1 cellular context compared by ENCODE assay signal in the genomic region with DNA sequence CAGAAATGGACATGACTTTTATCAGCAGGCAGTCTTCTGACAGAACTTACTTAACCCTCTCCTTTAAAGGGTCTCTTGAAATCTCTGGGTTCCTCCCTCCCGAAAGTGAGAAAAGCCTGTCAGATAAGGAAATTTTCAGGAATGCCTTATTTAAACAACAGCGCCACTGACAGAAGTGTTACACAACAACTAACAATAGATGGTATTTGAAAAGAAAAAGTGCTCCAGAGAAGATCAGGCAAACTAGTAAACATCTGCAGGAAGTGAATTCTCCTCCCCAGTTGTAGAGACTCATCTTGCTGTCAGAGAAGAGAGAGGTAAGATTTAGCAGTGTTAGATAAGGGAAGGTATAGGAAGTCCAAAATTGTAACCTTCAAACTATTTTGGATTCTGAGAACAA.
TF ChIP-seq lines count a peak whose summit lies in the region.

No MANE protein-coding gene starts in this region.

TF ChIP-seq in HepG2, 621 proteins besides CTCF, POLR2A, EP300 and RAD21 (continued from another document):
- TF ChIP-seq ARID5B (CRISPR knock-in tag; IDR thresholded peaks at IDR 0.05) (peak; percentile 32; the same call in 1 of the 2 replicates), HNRNPL (IDR thresholded peaks at IDR 0.05; ENCODE audit: low read depth, low read length) (no peak), MED13 (CRISPR knock-in tag; IDR thresholded peaks at IDR 0.05) (no peak), MYC (CRISPR knock-in tag; IDR thresholded peaks at IDR 0.05; ENCODE audit: borderline replicate concordance) (no peak), SSRP1 (CRISPR knock-in tag; IDR thresholded peaks at IDR 0.05) (no peak), ZBTB26 (CRISPR knock-in tag; IDR thresholded peaks at IDR 0.05; ENCODE audit: borderline replicate concordance) (no peak), ZNF772 (CRISPR knock-in tag; IDR thresholded peaks at IDR 0.05) (no peak), ZNF17 (CRISPR knock-in tag; IDR thresholded peaks at IDR 0.05) (no peak), ZNF234 (CRISPR knock-in tag; conservative IDR thresholded peaks at IDR 0.05) (no peak), SOX5 (CRISPR knock-in tag; IDR thresholded peaks at IDR 0.05; ENCODE audit: borderline replicate concordance) (peak; percentile 86), CREM (IDR thresholded peaks at IDR 0.05) (no peak), CREM (CRISPR knock-in tag; IDR thresholded peaks at IDR 0.05) (no peak), DMAP1 (CRISPR knock-in tag; IDR thresholded peaks at IDR 0.05) (no peak), ATRX (CRISPR knock-in tag; IDR thresholded peaks at IDR 0.05; ENCODE audit: borderline replicate concordance) (no peak), ESRRA (CRISPR knock-in tag; IDR thresholded peaks at IDR 0.05; ENCODE audit: low read depth) (no peak), TCF7L2 (IDR thresholded peaks at IDR 0.05; ENCODE audit: low read depth, low read length) (no peak), FOXA3 (CRISPR knock-in tag; IDR thresholded peaks at IDR 0.05) (0 out of 2 replicates have a peak, but pooled peaks have one; percentile 29), ZNF749 (CRISPR knock-in tag; IDR thresholded peaks at IDR 0.05; ENCODE audit: borderline replicate concordance) (no peak), ZNF160 (CRISPR knock-in tag; IDR thresholded peaks at IDR 0.05) (no peak), CEBPG (CRISPR knock-in tag; IDR thresholded peaks at IDR 0.05) (0 out of 2 replicates have a peak, but pooled peaks have one; percentile 24), ZNF276 (CRISPR knock-in tag; IDR thresholded peaks at IDR 0.05; ENCODE audit: low read depth) (no peak), HMG20A (CRISPR knock-in tag; IDR thresholded peaks at IDR 0.05; ENCODE audit: borderline replicate concordance) (peak; percentile 38; the same call in 1 of the 2 replicates), MTF2 (CRISPR knock-in tag; IDR thresholded peaks at IDR 0.05; ENCODE audit: borderline replicate concordance) (no peak), ZKSCAN5 (CRISPR knock-in tag; IDR thresholded peaks at IDR 0.05) (no peak), GATAD2A (CRISPR knock-in tag; IDR thresholded peaks at IDR 0.05) (peak; percentile 53; the same call in 1 of the 2 replicates), NFE2L2 (IDR thresholded peaks at IDR 0.05; ENCODE audit: low read length) (no peak), SOX13 (IDR thresholded peaks at IDR 0.05) (no peak), SOX13 (CRISPR knock-in tag; conservative IDR thresholded peaks at IDR 0.05 in 1 of 2, IDR thresholded peaks at IDR 0.05 in 1 of 2) (peak in 1 of 2 experiments; percentile 80; a peak in 2 of 4 replicates), ZNF597 (CRISPR knock-in tag; IDR thresholded peaks at IDR 0.05) (no peak)
- TF ChIP-seq, protein P1, sequence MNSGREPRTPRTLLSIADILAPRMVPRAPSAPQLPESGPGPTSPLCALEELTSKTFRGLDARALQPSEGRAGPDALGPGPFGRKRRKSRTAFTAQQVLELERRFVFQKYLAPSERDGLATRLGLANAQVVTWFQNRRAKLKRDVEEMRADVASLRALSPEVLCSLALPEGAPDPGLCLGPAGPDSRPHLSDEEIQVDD (CRISPR knock-in tag; IDR thresholded peaks at IDR 0.05; ENCODE audit: borderline replicate concordance): no peak
TF ChIP-seq in HepG2: peak in this region for 9.
